Comparison of ENCODE assay signal across 24 cellular contexts in the genomic region with DNA sequence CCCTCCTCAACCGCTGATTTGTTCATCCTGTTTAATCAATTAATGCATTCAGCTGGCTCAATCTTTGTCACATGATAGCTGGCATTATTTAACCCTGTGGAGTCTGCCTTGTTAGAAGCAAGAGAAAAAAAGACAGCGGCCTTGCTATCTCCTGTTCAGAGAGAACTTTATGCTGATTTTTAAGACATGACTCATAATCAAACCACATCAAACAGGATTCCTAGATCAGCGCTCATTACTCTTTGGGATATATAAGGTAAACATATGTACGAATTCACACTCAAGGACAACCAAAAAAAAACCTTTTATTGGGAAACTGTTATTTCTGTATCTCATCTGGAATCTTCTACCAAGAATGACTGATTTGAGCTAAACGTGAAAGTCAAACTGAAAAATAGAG.
DNase-seq lines count a peak whose midpoint lies in the region; ATAC-seq, FAIRE-seq and TF ChIP-seq lines count a peak whose summit lies in the region.
"Had no signal": no experiment of that assay in that cellular context is flagged by ENCODE, and none has a peak within 500 bp of the region (broad histone marks: within the 10 kb centered on the region; RNA-seq: fewer than 3 reads in every experiment).

No MANE protein-coding gene starts in this region.

- intact Hi-C loops in posterior vena cava (cut with DNase I) = no loop called here

- H3K27me3 Mint-ChIP-seq in nephron progenitor cell (ENCODE audit: low read depth, poor library complexity) = peaks cover 8% of the 10 kb centered on the region

- H3K4me3 Mint-ChIP-seq in nephron progenitor cell = no peak overlapping the region
- H3K4me3 Mint-ChIP-seq: activated naive CD8-positive, alpha-beta T cell treated with anti-CD3 and anti-CD28 coated beads, Interleukin-2, amount 50 U/mL, for 24 hours; activated T-helper 1 cell treated with anti-CD3 and anti-CD28 coated beads, Interleukin-12 subunit alpha, Interleukin-12 subunit beta, Interleukin-2, Interleukin-4 antibody, amounts not matched to agents 30 ng/mL and 10 ng/mL and 1 ng/mL, durations not matched to agents 14 hours and 24 hours and 36 hours; type B pancreatic cell had no signal

- H3K27ac Mint-ChIP-seq in nephron progenitor cell = peak overlapping the region; percentile 72
- H3K27ac Mint-ChIP-seq: activated naive CD8-positive, alpha-beta T cell treated with anti-CD3 and anti-CD28 coated beads, Interleukin-2, amount 50 U/mL, for 24 hours; activated T-helper 1 cell treated with anti-CD3 and anti-CD28 coated beads, Interleukin-12 subunit alpha, Interleukin-12 subunit beta, Interleukin-2, Interleukin-4 antibody, amounts not matched to agents 30 ng/mL and 10 ng/mL and 1 ng/mL, durations not matched to agents 14 hours and 24 hours and 36 hours; type B pancreatic cell had no signal

- peak; percentile 59 for FAIRE-seq in RCC 7860 (lab: Jason Lieb, UNC)
- FAIRE-seq: GM19239 had no signal

- DNase-seq in AG10803 (ENCODE audit: low read depth) = peak; percentile 22
- peak; percentile 36 for DNase-seq in RCC 7860 (ENCODE audit: low spot score)
- peak; percentile 22 for DNase-seq in choroid plexus epithelial cell (ENCODE audit: low read depth)
- DNase-seq in nephron progenitor cell = no peak
- DNase-seq in NCI-H2227 (lab: John Stamatoyannopoulos, UW; ENCODE audit: unreplicated experiment) = no peak
- no peak for DNase-seq in posterior vena cava (ENCODE audit: low spot score)
- DNase-seq: activated naive CD8-positive, alpha-beta T cell treated with anti-CD3 and anti-CD28 coated beads, Interleukin-2, amount 50 U/mL, for 24 hours; cerebellar nuclear complex; KBM-7; midbrain; NCI-H1048; NCI-H2081 treated with DMSO at 0.1 percent for 48 hours; NCI-H524; retina; SJCRH30; stimulated activated naive CD4-positive, alpha-beta T cell; T-helper 9 cell had no signal

- TF ChIP-seq CTCF in AG10803 (conservative IDR thresholded peaks at IDR 0.05; ENCODE audit: low read length) (no peak), choroid plexus epithelial cell (conservative IDR thresholded peaks at IDR 0.05; ENCODE audit: low read depth, low read length) (no peak), nephron progenitor cell (IDR thresholded peaks at IDR 0.05) (no peak)

- no peaks in the 10 kb centered on the region for H3K9me3 Mint-ChIP-seq in nephron progenitor cell
- H3K9me3 Mint-ChIP-seq: activated naive CD8-positive, alpha-beta T cell treated with anti-CD3 and anti-CD28 coated beads, Interleukin-2, amount 50 U/mL, for 24 hours; activated T-helper 1 cell treated with anti-CD3 and anti-CD28 coated beads, Interleukin-12 subunit alpha, Interleukin-12 subunit beta, Interleukin-2, Interleukin-4 antibody, amounts not matched to agents 30 ng/mL and 10 ng/mL and 1 ng/mL, durations not matched to agents 14 hours and 24 hours and 36 hours; type B pancreatic cell had no signal

- H3K36me3 Mint-ChIP-seq in nephron progenitor cell (ENCODE audit: low read depth) = no peaks in the 10 kb centered on the region
- H3K36me3 Mint-ChIP-seq: type B pancreatic cell had no signal

- no peak overlapping the region for H3K4me3 ChIP-seq in AG10803 (ENCODE audit: low read length)
- H3K4me3 ChIP-seq in choroid plexus epithelial cell (ENCODE audit: low read depth, low read length) = no peak overlapping the region
- H3K4me3 ChIP-seq: HAP-1, SJCRH30 had no signal

- no peak for ATAC-seq in GM21367 (IDR thresholded peaks at IDR 0.05; ENCODE audit: unreplicated experiment)
- ATAC-seq in GM18511 (IDR thresholded peaks at IDR 0.05; ENCODE audit: unreplicated experiment) = no peak
- ATAC-seq: activated CD4-positive, CD25-positive, alpha-beta regulatory T cell treated with anti-CD3 and anti-CD28 coated beads, Interleukin-2, amount 50 U/mL, for 24 hours; activated naive CD8-positive, alpha-beta T cell treated with anti-CD3 and anti-CD28 coated beads, Interleukin-2, amount 50 U/mL, for 24 hours had no signal

- peaks cover 63% of the 10 kb centered on the region for H3K4me1 Mint-ChIP-seq in nephron progenitor cell
- H3K4me1 Mint-ChIP-seq: activated naive CD8-positive, alpha-beta T cell treated with anti-CD3 and anti-CD28 coated beads, Interleukin-2, amount 50 U/mL, for 24 hours had no signal

Comparison
In these comparisons a context has a peak if more than half of its experiments do, and no peak if none do; other contexts are left out.
1. DNase-seq: peak in AG10803 (single experiment), RCC 7860 (single experiment) and choroid plexus epithelial cell (single experiment); none in nephron progenitor cell (single experiment), NCI-H2227 (single experiment) and posterior vena cava (single experiment).